In genomic region chr18:8507361-8507760, GRCh38 we compare ENCODE assay signal across 13 cellular contexts.
DNase-seq lines count a peak whose midpoint lies in the region; ATAC-seq, FAIRE-seq and TF ChIP-seq lines count a peak whose summit lies in the region.
"Had no signal": no experiment of that assay in that cellular context is flagged by ENCODE, and none has a peak within 500 bp of the region (broad histone marks: within the 10 kb centered on the region; RNA-seq: fewer than 3 reads in every experiment).

No MANE protein-coding gene starts in this region.

- no peak overlapping the region for H3K4me3 Mint-ChIP-seq in chondrocyte (ENCODE audit: unreplicated experiment)

- H3K4me1 ChIP-seq in Loucy (ENCODE audit: insufficient read depth, low read length, poor library complexity, severe bottlenecking) = no peaks in the 10 kb centered on the region
- peaks cover 8% of the 10 kb centered on the region for H3K4me1 ChIP-seq in osteoblast (ENCODE audit: insufficient read depth, low read length)
- H3K4me1 ChIP-seq in kidney (ENCODE audit: control insufficient read depth in 1 of 2, insufficient read depth in 1 of 2, low read depth in 1 of 2, low read length in 2 of 2) = no peaks in the 10 kb centered on the region
- H3K4me1 ChIP-seq: adrenal gland, BLaER1 had no signal

- H3K27ac ChIP-seq in osteoblast (ENCODE audit: low read depth, low read length) = no peak overlapping the region
- no peak overlapping the region for H3K27ac ChIP-seq in kidney (ENCODE audit: low read depth in 2 of 2, low read length in 2 of 2)
- H3K27ac ChIP-seq: adrenal gland, BLaER1 had no signal

- H3K9me3 ChIP-seq in Loucy (ENCODE audit: insufficient read depth, low read depth, low read length) (no peaks in the 10 kb centered on the region), osteoblast (ENCODE audit: low read depth, low read length) (no peaks in the 10 kb centered on the region), kidney (ENCODE audit: control insufficient read depth in 1 of 2, low read length in 2 of 2) (no peaks in the 10 kb centered on the region)
- H3K9me3 ChIP-seq: adrenal gland, BLaER1 had no signal

- H3K9ac ChIP-seq in Loucy (ENCODE audit: low read depth, low read length, poor library complexity, severe bottlenecking) = no peak overlapping the region
- no peak overlapping the region for H3K9ac ChIP-seq in kidney (ENCODE audit: low read length in 2 of 2)
- H3K9ac ChIP-seq: BLaER1 had no signal

- FAIRE-seq in kidney (lab: Jason Lieb, UNC) = no peak
- FAIRE-seq: GM18507 had no signal

- intact Hi-C loops in kidney (cut with DNase I) = no loop called here

- H3K36me3 ChIP-seq in Loucy (ENCODE audit: insufficient read depth, low read length) = no peaks in the 10 kb centered on the region
- H3K36me3 ChIP-seq in osteoblast (ENCODE audit: insufficient read depth, low read length) = no peaks in the 10 kb centered on the region
- no peaks in the 10 kb centered on the region for H3K36me3 ChIP-seq in kidney (ENCODE audit: control insufficient read depth in 1 of 2, insufficient read depth in 2 of 2, low read length in 2 of 2)
- H3K36me3 ChIP-seq: adrenal gland, BLaER1 had no signal

- no peaks in the 10 kb centered on the region for H3K9me3 Mint-ChIP-seq in chondrocyte (ENCODE audit: low read depth)

- H3K79me2 ChIP-seq in Loucy (ENCODE audit: insufficient read depth, low read length) (no peaks in the 10 kb centered on the region), osteoblast (ENCODE audit: insufficient read depth, low read length) (no peaks in the 10 kb centered on the region)

- H3K36me3 Mint-ChIP-seq in chondrocyte (ENCODE audit: low read depth) = no peaks in the 10 kb centered on the region

- TF ChIP-seq CTCF in Loucy (conservative IDR thresholded peaks at IDR 0.05; ENCODE audit: low read length) = peak; percentile 49
- TF ChIP-seq CTCF in chondrocyte (IDR thresholded peaks at IDR 0.05) = peak; percentile 71
- TF ChIP-seq CTCF in osteoblast (IDR thresholded peaks at IDR 0.05; ENCODE audit: extremely low read depth, low read depth, low read length) = peak; percentile 45
- no peak for TF ChIP-seq CTCF in kidney (IDR thresholded peaks at IDR 0.05; ENCODE audit: borderline replicate concordance, extremely low read depth, insufficient read depth)

- H3K27me3 Mint-ChIP-seq in chondrocyte (ENCODE audit: low read depth) = peaks cover 11% of the 10 kb centered on the region

- no peaks in the 10 kb centered on the region for H3F3A ChIP-seq in Loucy (ENCODE audit: low read depth)

- H4K20me1 ChIP-seq in Loucy (ENCODE audit: insufficient read depth, low read length, poor library complexity, severe bottlenecking) = no peaks in the 10 kb centered on the region
- no peaks in the 10 kb centered on the region for H4K20me1 ChIP-seq in osteoblast (ENCODE audit: insufficient read depth, low read length)
- H4K20me1 ChIP-seq: BLaER1 had no signal

- H3K27me3 ChIP-seq in Loucy (ENCODE audit: insufficient read depth, low read length, poor library complexity, severe bottlenecking) (no peaks in the 10 kb centered on the region), osteoblast (ENCODE audit: insufficient read depth, low read length) (peaks cover 26% of the 10 kb centered on the region)
- H3K27me3 ChIP-seq: adrenal gland, BLaER1 had no signal

- DNase-seq in SKM-1 treated with dmso at 0.1 percent for 144 hours (lab: John Stamatoyannopoulos, UW; ENCODE audit: unreplicated experiment) = peak; percentile 2
- no peak for DNase-seq in SKM-1 (lab: John Stamatoyannopoulos, UW; ENCODE audit: unreplicated experiment)
- DNase-seq in chondrocyte (ENCODE audit: low spot score) = no peak
- DNase-seq in osteoblast (ENCODE audit: insufficient read length, low spot score, missing footprints) = peak; percentile 54
- DNase-seq in kidney = no peak
- DNase-seq: activated CD4-positive, alpha-beta T cell treated with anti-CD3 and anti-CD28 coated beads, Interleukin-2, amount 50 U/mL, for 4 hours; adrenal gland; NCI-H1105 treated with DMSO at 0.1 percent for 48 hours had no signal

- H2AFZ ChIP-seq in Loucy (ENCODE audit: low read length) (no peak overlapping the region), osteoblast (ENCODE audit: low read length) (no peak overlapping the region)

- H3K4me3 ChIP-seq in Loucy (ENCODE audit: low read length, poor library complexity, severe bottlenecking) (no peak overlapping the region), osteoblast (ENCODE audit: insufficient read depth, low read length) (no peak overlapping the region), kidney (ENCODE audit: low read length in 2 of 2) (no peak overlapping the region)
- H3K4me3 ChIP-seq: adrenal gland, BLaER1 had no signal

- H3K4me2 ChIP-seq in Loucy (ENCODE audit: low read depth, low read length, poor library complexity, severe bottlenecking) (no peak overlapping the region), osteoblast (ENCODE audit: insufficient read depth, low read length) (peak overlapping the region; percentile 1)
- H3K4me2 ChIP-seq: BLaER1 had no signal

- no peak for ATAC-seq in HG02973 (IDR thresholded peaks at IDR 0.05; ENCODE audit: unreplicated experiment)
- ATAC-seq in HG03457 (IDR thresholded peaks at IDR 0.05; ENCODE audit: unreplicated experiment) = no peak

- H3K9me2 ChIP-seq in Loucy (replicated peaks; ENCODE audit: low read depth, low read length) = no peaks in the 10 kb centered on the region

- peaks cover 3% of the 10 kb centered on the region for H3K4me1 Mint-ChIP-seq in chondrocyte (ENCODE audit: low read depth)

- H3K27ac Mint-ChIP-seq in chondrocyte (ENCODE audit: unreplicated experiment) = no peak overlapping the region

Comparison
In these comparisons a context has a peak if more than half of its experiments do, and no peak if none do; other contexts are left out.
1. DNase-seq: peak in SKM-1 treated with dmso at 0.1 percent for 144 hours (single experiment) and osteoblast (single experiment); none in SKM-1 (single experiment), chondrocyte (single experiment) and kidney (single experiment).